8 cellular contexts compared by ENCODE assay signal in the genomic region with DNA sequence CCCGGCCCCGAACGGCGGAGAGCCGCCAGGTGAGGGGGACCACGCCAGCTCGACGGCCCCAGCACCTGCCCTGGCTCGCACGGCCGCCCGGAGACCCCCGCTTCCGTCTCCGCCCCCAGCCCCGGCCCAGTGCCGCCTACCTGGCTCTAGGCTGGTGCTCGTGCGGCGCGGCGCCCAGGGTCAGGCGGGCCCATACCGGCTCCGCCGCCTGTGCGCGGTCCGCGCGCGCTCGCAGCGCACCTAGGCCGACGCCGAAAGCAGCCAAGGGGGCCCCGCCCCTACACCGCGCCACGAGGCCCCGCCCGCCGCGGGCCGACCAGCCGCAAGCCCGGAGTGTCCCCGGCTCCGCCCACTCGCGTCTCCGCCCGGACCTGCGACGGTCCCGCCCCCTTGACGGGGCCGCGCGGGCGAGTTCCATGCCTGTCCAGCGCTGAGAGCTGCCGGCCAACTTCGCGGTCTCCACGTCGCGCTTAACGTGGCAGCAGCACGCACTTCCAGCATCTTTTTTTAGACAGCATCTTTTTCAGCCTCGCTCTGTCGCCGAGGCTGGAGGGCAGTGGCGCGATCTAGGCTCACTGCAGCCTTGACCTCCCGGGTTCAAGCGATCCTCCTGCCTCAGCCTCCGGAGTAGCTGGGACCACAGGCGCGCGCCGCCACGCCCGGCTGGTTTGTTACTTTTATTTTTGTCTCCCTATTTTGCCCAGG.
A peak's percentile ranks its signal among the peaks of the same experiment; 100 is the strongest.
DNase-seq lines count a peak whose midpoint lies in the region; ATAC-seq, FAIRE-seq and TF ChIP-seq lines count a peak whose summit lies in the region.

A gene with protein sequence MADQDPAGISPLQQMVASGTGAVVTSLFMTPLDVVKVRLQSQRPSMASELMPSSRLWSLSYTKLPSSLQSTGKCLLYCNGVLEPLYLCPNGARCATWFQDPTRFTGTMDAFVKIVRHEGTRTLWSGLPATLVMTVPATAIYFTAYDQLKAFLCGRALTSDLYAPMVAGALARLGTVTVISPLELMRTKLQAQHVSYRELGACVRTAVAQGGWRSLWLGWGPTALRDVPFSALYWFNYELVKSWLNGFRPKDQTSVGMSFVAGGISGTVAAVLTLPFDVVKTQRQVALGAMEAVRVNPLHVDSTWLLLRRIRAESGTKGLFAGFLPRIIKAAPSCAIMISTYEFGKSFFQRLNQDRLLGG (minus strand): TSS at position 253 of the 705 bp plus-strand sequence. CDS start 1,261 bp downstream, outside the sequence.

- peak; percentile 94 for FAIRE-seq in GM18507 (lab: Jason Lieb, UNC)

- in situ Hi-C loops in astrocyte of the cerebellum (cut with HindIII; ENCODE audit: low sequenced_read_pairs), result no loop called here

- DNase-seq in GM18507 (ENCODE audit: extremely low spot score, insufficient read length, low read depth), result peak; percentile 81
- DNase-seq in NCI-H1930 (lab: John Stamatoyannopoulos, UW), result peak; percentile 80 to 96
- DNase-seq in T-helper 9 cell, result peak; percentile 92
- DNase-seq in astrocyte of the cerebellum (ENCODE audit: low read depth), result peak; percentile 83
- peak; percentile 92 for DNase-seq in hepatic stellate cell (ENCODE audit: low spot score)
- peak; percentile 94 for DNase-seq in retina
- no peak for DNase-seq in HPDE6-E6E7 (ENCODE audit: extremely low spot score)

- ATAC-seq in HG02970 (IDR thresholded peaks at IDR 0.05; ENCODE audit: low FRiP score, unreplicated experiment), result peak; percentile 67

- TF ChIP-seq CTCF in astrocyte of the cerebellum (IDR thresholded peaks at IDR 0.05; ENCODE audit: low read depth, low read length, missing control alignments), result no peak

- H3K4me3 ChIP-seq in astrocyte of the cerebellum (ENCODE audit: low read depth, low read length), result peak within 1 kb of the TSS; percentile 87
